8 cellular contexts compared by ENCODE assay signal in genomic region chr18:3261035-3261392, GRCh38. TPM values are rescaled to one million over a fixed set of nuclear protein-coding genes. Genes with fewer than 3 reads are reported as not detected.
DNase-seq lines count a peak whose midpoint lies in the region; ATAC-seq and TF ChIP-seq lines count a peak whose summit lies in the region.

No MANE protein-coding gene starts in this region.

- H3K9me3 Mint-ChIP-seq in memory B cell: no peaks in the 10 kb centered on the region

- H3K9me3 ChIP-seq in heart left ventricle: no peaks in the 10 kb centered on the region
- no peaks in the 10 kb centered on the region for H3K9me3 ChIP-seq in body of pancreas
- no peaks in the 10 kb centered on the region for H3K9me3 ChIP-seq in uterus

- H3K4me1 ChIP-seq in heart left ventricle (peaks cover 12 to 86% (median 45%) of the 10 kb centered on the region in 12 donors), body of pancreas (peaks cover 62% of the 10 kb centered on the region), uterus (peaks cover 0 to 4% of the 10 kb centered on the region in 2 donors)

- no peak for ATAC-seq in heart left ventricle
- no peak for ATAC-seq in Right ventricle myocardium superior (ENCODE audit: poor library complexity)
- ATAC-seq in body of pancreas: no peak
- no peak for ATAC-seq in memory B cell (ENCODE audit: low read depth)

- 7 to 17% (median 8%) methylated on average over 5 of the region's 5 CpGs for WGBS in heart left ventricle, 4 donors
- 3 to 5% methylated on average over 5 of the region's 5 CpGs for WGBS in body of pancreas, 2 donors

- H3K27ac Mint-ChIP-seq in memory B cell: peak overlapping the region; percentile 98

- TF ChIP-seq CTCF in heart left ventricle (IDR thresholded peaks at IDR 0.05) (no peak), body of pancreas (IDR thresholded peaks at IDR 0.05) (peak in 2 of 7 experiments; percentile 14 to 16), uterus (IDR thresholded peaks at IDR 0.05) (no peak)

- H3K27me3 ChIP-seq in heart left ventricle: no peaks in the 10 kb centered on the region
- H3K27me3 ChIP-seq in body of pancreas: no peaks in the 10 kb centered on the region
- no peaks in the 10 kb centered on the region for H3K27me3 ChIP-seq in uterus

- H3K36me3 ChIP-seq in heart left ventricle (peaks cover 0 to 38% (median 29%) of the 10 kb centered on the region in 9 donors), body of pancreas (replicated peaks in 1 of 2; ENCODE audit: insufficient read depth in 1 of 2, low read depth in 2 of 2) (peaks cover 0 to 2% of the 10 kb centered on the region in 2 donors), uterus (no peaks in the 10 kb centered on the region)

- H3K27ac ChIP-seq in heart left ventricle (peak overlapping the region; percentile 95 to 100 (median 97)), body of pancreas (peak overlapping the region; percentile 95 to 99 (median 98)), uterus (peak overlapping the region; percentile 93 to 96)

- TF ChIP-seq POLR2A in heart left ventricle (IDR thresholded peaks at IDR 0.05): no peak
- TF ChIP-seq POLR2A in body of pancreas (IDR thresholded peaks at IDR 0.05): no peak
- TF ChIP-seq POLR2A in uterus (IDR thresholded peaks at IDR 0.05): no peak

- peaks cover 51% of the 10 kb centered on the region for H3K4me1 Mint-ChIP-seq in memory B cell

- intact Hi-C loops in heart left ventricle (cut with DNase I) (loop anchor here in 5 of 10 donors (5.0 to 10.0 kb wide), 3 partner anchors 191 to 331 kb away; partner anchors contain the start of genes TGIF1 (in 4 of the 5) and LPIN2 (in 1 of the 5)), Right ventricle myocardium superior (cut with DNase I) (no loop called here), body of pancreas (cut with DNase I) (no loop called here), uterus (cut with DNase I; ENCODE audit: low total_unique reads) (no loop called here)

- peaks cover 10% of the 10 kb centered on the region for H3K36me3 Mint-ChIP-seq in memory B cell

- peak overlapping the region; percentile 90 for H3K4me3 Mint-ChIP-seq in memory B cell

- peak overlapping the region; percentile 68 to 96 (median 88) for H3K4me3 ChIP-seq in heart left ventricle
- H3K4me3 ChIP-seq in body of pancreas: peak overlapping the region; percentile 83 to 90
- peak overlapping the region; percentile 80 to 91 for H3K4me3 ChIP-seq in uterus

- no peaks in the 10 kb centered on the region for H3K27me3 Mint-ChIP-seq in memory B cell

- DNase-seq in heart left ventricle (no peak), Right ventricle myocardium superior (no peak), body of pancreas (no peak), memory B cell (ENCODE audit: low spot score in 2 of 2) (no peak), uterus (no peak), NCI-H2029 (lab: John Stamatoyannopoulos, UW) (no peak), UCSD-AML1 (lab: John Stamatoyannopoulos, UW; ENCODE audit: unreplicated experiment) (no peak), AG08396 (ENCODE audit: low spot score) (no peak)

RNA-seq across cellular contexts. Expression of gene MYL12B, which starts 0.9 kb away (rescaled TPM):
- total RNA-seq in heart left ventricle: 100 to 1,000 TPM; 185 to 292 (median 210) TPM
- polyA plus RNA-seq in heart left ventricle: 100 to 1,000 TPM; 317 to 462 TPM
- total RNA-seq in Right ventricle myocardium superior: 154 TPM
- total RNA-seq in body of pancreas: 100 to 1,000 TPM in 1 of 2 donors, 10 to 100 TPM in 1; 84.7 to 121 TPM
- total RNA-seq in uterus: 100 to 1,000 TPM; 236 to 387 (median 305) TPM

RNA-seq across cellular contexts. Expression of gene MYL12A, which starts 13.4 kb away (rescaled TPM):
- total RNA-seq in heart left ventricle: 1,000 to 10,000 TPM; 1,642 to 7,537 (median 4,549) TPM
- polyA plus RNA-seq in heart left ventricle: 1,000 to 10,000 TPM; 2,104 to 2,994 TPM
- 1,520 TPM for total RNA-seq in Right ventricle myocardium superior
- 100 to 1,000 TPM; 102 to 174 TPM for total RNA-seq in body of pancreas
- total RNA-seq in uterus: 100 to 1,000 TPM; 256 to 378 (median 305) TPM

RNA-seq across cellular contexts. Expression of gene MYOM1, which starts 41.2 kb away (rescaled TPM):
- total RNA-seq in heart left ventricle (1,000 to 10,000 TPM in 4 of 9 donors, 100 to 1,000 TPM in 5; 393 to 1,344 (median 852) TPM), Right ventricle myocardium superior (608 TPM), body of pancreas (10 to 100 TPM; 10.9 to 21.8 TPM), uterus (10 to 100 TPM in 1 of 4 donors, 1 to 10 TPM in 3; 3.1 to 15.8 (median 9.0) TPM)
- 100 to 1,000 TPM; 112 to 262 TPM for polyA plus RNA-seq in heart left ventricle

Comparison
In these comparisons a context has a peak if more than half of its experiments do, and no peak if none do; other contexts are left out.
1. RNA of gene MYOM1, which starts 41.2 kb away (total RNA-seq): 393 to 1,344 TPM in heart left ventricle and 608 TPM in Right ventricle myocardium superior (single experiment); 10.9 to 21.8 TPM in body of pancreas and 3.1 to 15.8 TPM in uterus; every median in the first group is over 10 times any median in the second.
2. Peak in every context shown above with its lines, with median percentiles within 50 percentile points of each other: H3K27ac ChIP-seq and H3K4me3 ChIP-seq.